ENCODE assay signal across 13 cellular contexts in genomic region chr5:168654225-168654624, GRCh38.
DNase-seq lines count a peak whose midpoint lies in the region; ATAC-seq and TF ChIP-seq lines count a peak whose summit lies in the region.
"Had no signal": no experiment of that assay in that cellular context is flagged by ENCODE, and none has a peak within 500 bp of the region (broad histone marks: within the 10 kb centered on the region; RNA-seq: fewer than 3 reads in every experiment).

No MANE protein-coding gene starts in this region.

- H4K91ac ChIP-seq in neuronal stem cell (ENCODE audit: low read depth, low read length, poor library complexity), result no peak overlapping the region

- in situ Hi-C loops in KBM-7 (cut with MboI; ENCODE audit: low pct_unique_long_range_greater_than_20kb, low sequenced_read_pairs), result no loop called here

- no peak overlapping the region for H3K4ac ChIP-seq in neuronal stem cell (ENCODE audit: low read length)

- H3K27me3 ChIP-seq in neuronal stem cell (ENCODE audit: control insufficient read depth in 3 of 3, insufficient read depth in 3 of 3, low read depth in 1 of 3, low read length in 3 of 3) (peaks cover 0 to 6% (median 0%) of the 10 kb centered on the region in 3 experiments), foreskin keratinocyte (no peaks in the 10 kb centered on the region)
- H3K27me3 ChIP-seq: colonic mucosa had no signal

- H3K27ac ChIP-seq in neuronal stem cell (replicated peaks; ENCODE audit: low read length) (no peak overlapping the region), foreskin keratinocyte (no peak overlapping the region)

- no peak overlapping the region for H3K4me2 ChIP-seq in neuronal stem cell (ENCODE audit: insufficient read depth, low read length, poor library complexity, severe bottlenecking)

- DNase-seq in AG08395 (ENCODE audit: low spot score), result peak; percentile 93
- peak; percentile 84 to 87 for DNase-seq in NCI-H524 (lab: John Stamatoyannopoulos, UW)
- peak; percentile 63 for DNase-seq in epidermal melanocyte (ENCODE audit: insufficient read length, low spot score)
- peak; percentile 61 for DNase-seq in neuronal stem cell (ENCODE audit: low spot score)
- no peak for DNase-seq in germinal center (ENCODE audit: low spot score)
- DNase-seq in KBM-7, result no peak
- no peak for DNase-seq in foreskin keratinocyte
- no peak for DNase-seq in cerebellar nuclear complex (lab: John Stamatoyannopoulos, UW)
- DNase-seq: activated T-cell treated with anti-CD3 and anti-CD28 coated beads, Interleukin-2, amount 50 U/mL, for 4 hours; CD4-positive, CD25-positive, alpha-beta regulatory T cell; colonic mucosa; Karpas-422; NCI-H526 had no signal

- H3K14ac ChIP-seq in neuronal stem cell (ENCODE audit: low read length), result no peak overlapping the region

- H2BK12ac ChIP-seq in neuronal stem cell (ENCODE audit: low read length), result no peak overlapping the region

- H3K36me3 ChIP-seq in neuronal stem cell (replicated peaks in 1 of 2; ENCODE audit: control insufficient read depth in 2 of 2, insufficient read depth in 2 of 2, low read length in 2 of 2), result peaks cover 0 to 1% of the 10 kb centered on the region in 2 donors
- H3K36me3 ChIP-seq: colonic mucosa had no signal

- H2AK5ac ChIP-seq in neuronal stem cell (ENCODE audit: low read depth, low read length), result no peak overlapping the region

- no peak overlapping the region for H3K9ac ChIP-seq in neuronal stem cell (ENCODE audit: low read depth, low read length, poor library complexity)

- H3K4me1 ChIP-seq in neuronal stem cell (ENCODE audit: control insufficient read depth in 2 of 2, insufficient read depth in 1 of 2, low read depth in 1 of 2, low read length in 2 of 2) (peaks cover 0 to 14% of the 10 kb centered on the region in 2 donors), foreskin keratinocyte (peaks cover 14% of the 10 kb centered on the region)

- peak overlapping the region; percentile 48 for H2AFZ ChIP-seq in neuronal stem cell (ENCODE audit: low read length)

- no peak overlapping the region for H2BK120ac ChIP-seq in neuronal stem cell (ENCODE audit: low read depth, low read length)

- H3K4me3 ChIP-seq in neuronal stem cell (ENCODE audit: low read length in 2 of 2), result no peak overlapping the region
- H3K4me3 ChIP-seq: colonic mucosa had no signal

- H3K18ac ChIP-seq in neuronal stem cell (ENCODE audit: low read length), result no peak overlapping the region

- no peak overlapping the region for H2BK15ac ChIP-seq in neuronal stem cell (ENCODE audit: low read length)

- H4K8ac ChIP-seq in neuronal stem cell (ENCODE audit: low read depth, low read length), result no peak overlapping the region

- no CpG with 5 or more reads among the region's 9 CpGs for WGBS in neuronal stem cell (ENCODE audit: extremely low coverage in 2 of 2, insufficient read length in 2 of 2, insufficient replicate concordance in 1 of 2), 2 donors

- ATAC-seq in foreskin keratinocyte, result no peak
- ATAC-seq: activated T-cell treated with anti-CD3 and anti-CD28 coated beads, Interleukin-2, amount 50 U/mL, for 4 hours had no signal

- no peak for TF ChIP-seq CTCF in foreskin keratinocyte (conservative IDR thresholded peaks at IDR 0.05)

- H3K23ac ChIP-seq in neuronal stem cell (ENCODE audit: low read depth, low read length, poor library complexity), result no peak overlapping the region

- H2BK5ac ChIP-seq in neuronal stem cell (ENCODE audit: low read length), result no peak overlapping the region

- no peaks in the 10 kb centered on the region for H3K9me3 ChIP-seq in neuronal stem cell (replicated peaks in 1 of 2; ENCODE audit: control insufficient read depth in 2 of 2, insufficient read depth in 1 of 2, low read depth in 1 of 2, low read length in 2 of 2)
- H3K9me3 ChIP-seq: colonic mucosa had no signal

- no peaks in the 10 kb centered on the region for H3K79me1 ChIP-seq in neuronal stem cell (ENCODE audit: low read depth, low read length)

Comparison
In these comparisons a context has a peak if more than half of its experiments do, and no peak if none do; other contexts are left out.
1. DNase-seq: peak in AG08395 (single experiment), NCI-H524 (2 of 2), epidermal melanocyte (single experiment) and neuronal stem cell (single experiment); none in germinal center (single experiment), KBM-7 (single experiment), foreskin keratinocyte (0 of 2) and cerebellar nuclear complex (0 of 2).